Comparison of ENCODE assay signal across 32 cellular contexts in genomic region chr16:10838611-10839270, GRCh38. TPM values are rescaled to one million over a fixed set of nuclear protein-coding genes. Genes with fewer than 3 reads are reported as not detected.
"Had no signal": no experiment of that assay in that cellular context is flagged by ENCODE, and none has a peak within 500 bp of the region (broad histone marks: within the 10 kb centered on the region; RNA-seq: fewer than 3 reads in every experiment).

No MANE protein-coding gene starts in this region.

- H3K9me3 Mint-ChIP-seq: activated CD8-positive, alpha-beta T cell treated with anti-CD3 and anti-CD28 coated beads for 36 hours; activated naive CD8-positive, alpha-beta T cell treated with anti-CD3 and anti-CD28 coated beads, Interleukin-2, amount 50 U/mL, for 24 hours; activated T-cell treated with anti-CD3 and anti-CD28 coated beads, Interleukin-2, amount 50 U/mL, for 72 hours; activated T-helper 2 cell treated with anti-CD3 and anti-CD28 coated beads, Interferon-gamma antibody, Interleukin-2, Interleukin-4, amounts not matched to agents 10 μg/mL and 5 μg/mL and 100 μg/mL, durations not matched to agents 14 hours and 24 hours and 36 hours; central memory CD8-positive, alpha-beta T cell; T-helper 1 cell treated with Interleukin-12 subunit alpha and Interleukin-12 subunit beta and Interleukin-4 antibody, amounts not matched to agents 30 μg/mL and 1 μg/mL, for 36 hours had no signal

- H3K4me3 Mint-ChIP-seq: activated CD8-positive, alpha-beta T cell treated with anti-CD3 and anti-CD28 coated beads for 36 hours; activated naive CD8-positive, alpha-beta T cell treated with anti-CD3 and anti-CD28 coated beads, Interleukin-2, amount 50 U/mL, for 24 hours; activated T-cell treated with anti-CD3 and anti-CD28 coated beads, Interleukin-2, amount 50 U/mL, for 72 hours; brain; central memory CD8-positive, alpha-beta T cell; T-helper 1 cell treated with Interleukin-12 subunit alpha and Interleukin-12 subunit beta and Interleukin-4 antibody, amounts not matched to agents 30 μg/mL and 1 μg/mL, for 36 hours had no signal

- H3K4me1 ChIP-seq: ascending aorta, SJSA1 had no signal

- H3K4me1 Mint-ChIP-seq: brain; central memory CD8-positive, alpha-beta T cell had no signal

- H3K36me3 ChIP-seq: ascending aorta, MG63, SJSA1 had no signal

- DNase-seq: activated CD4-positive, alpha-beta T cell treated with anti-CD3 and anti-CD28 coated beads for 4 hours; activated CD8-positive, alpha-beta memory T cell treated with anti-CD3 and anti-CD28 coated beads, Interleukin-2, amount 50 U/mL, for 4 hours; activated CD8-positive, alpha-beta T cell treated with anti-CD3 and anti-CD28 coated beads for 36 hours; activated naive CD4-positive, alpha-beta T cell treated with Interleukin-2 at 50 U/mL for 16 hours; activated naive CD8-positive, alpha-beta T cell treated with anti-CD3 and anti-CD28 coated beads, Interleukin-2, amount 50 U/mL, for 24 hours; activated T-cell treated with anti-CD3 and anti-CD28 coated beads, Interleukin-2, amount 50 U/mL, for 72 hours; amniotic stem cell; MG63; MV-4-11; NCI-H1092 treated with DMSO at 0.1 percent for 48 hours; NCI-H1417 treated with DMSO at 0.1 percent for 48 hours; NCI-H1694; NCI-H2029; NCI-H2107; NCI-H2171 treated with DMSO at 0.1 percent for 48 hours; NCI-H226; NCI-H526; NCI-H774; SHP77; SW 1271 had no signal

- H3K27ac ChIP-seq: ascending aorta, KMS-11, SJSA1 had no signal

- ATAC-seq: activated CD4-positive, CD25-positive, alpha-beta regulatory T cell treated with anti-CD3 and anti-CD28 coated beads, Interleukin-2, amount 50 U/mL, for 24 hours; activated CD8-positive, alpha-beta T cell treated with anti-CD3 and anti-CD28 coated beads for 36 hours; activated naive CD4-positive, alpha-beta T cell treated with anti-CD3 and anti-CD28 coated beads, Interleukin-2, amount 50 U/mL, for 72 hours; activated naive CD8-positive, alpha-beta T cell treated with anti-CD3 and anti-CD28 coated beads, Interleukin-2, amount 50 U/mL, for 24 hours; activated T-cell treated with anti-CD3 and anti-CD28 coated beads, Interleukin-2, amount 50 U/mL, for 72 hours; SK-N-SH treated with all-trans-retinoic acid at 6 μM for 48 hours had no signal

- H3K4me2 ChIP-seq: KMS-11 had no signal

- H3K36me3 Mint-ChIP-seq: brain had no signal

- H3K4me3 ChIP-seq: ascending aorta, MG63, SJSA1 had no signal

- H3K27me3 ChIP-seq: ascending aorta, SJSA1 had no signal

- H3K9me3 ChIP-seq: ascending aorta, MG63, SJSA1 had no signal

- H3K9ac ChIP-seq: KMS-11 had no signal

- H3K27ac Mint-ChIP-seq: activated CD8-positive, alpha-beta T cell treated with anti-CD3 and anti-CD28 coated beads for 36 hours; activated naive CD4-positive, alpha-beta T cell treated with anti-CD3 and anti-CD28 coated beads, Interleukin-2, amount 50 U/mL, for 72 hours; activated naive CD8-positive, alpha-beta T cell treated with anti-CD3 and anti-CD28 coated beads, Interleukin-2, amount 50 U/mL, for 24 hours; activated T-cell treated with anti-CD3 and anti-CD28 coated beads, Interleukin-2, amount 50 U/mL, for 72 hours; activated T-helper 2 cell treated with anti-CD3 and anti-CD28 coated beads, Interferon-gamma antibody, Interleukin-2, Interleukin-4, amounts not matched to agents 10 μg/mL and 5 μg/mL and 100 μg/mL, durations not matched to agents 14 hours and 24 hours and 36 hours; T-helper 1 cell treated with Interleukin-12 subunit alpha and Interleukin-12 subunit beta and Interleukin-4 antibody, amounts not matched to agents 30 μg/mL and 1 μg/mL, for 36 hours had no signal

RNA-seq across cellular contexts. Expression of gene TVP23A, which starts 20.1 kb away (rescaled TPM):
- total RNA-seq: activated CD8-positive, alpha-beta T cell treated with anti-CD3 and anti-CD28 coated beads for 36 hours; activated naive CD4-positive, alpha-beta T cell treated with anti-CD3 and anti-CD28 coated beads, Interleukin-2, amount 50 U/mL, for 72 hours; ascending aorta; NCI-H460; RPMI7951; SJSA1 had no signal

RNA-seq across cellular contexts. Expression of gene CIITA, which starts 38.3 kb away (rescaled TPM):
- total RNA-seq: NCI-H460 had no signal
